ENCODE assay signal across 24 cellular contexts in the genomic region with DNA sequence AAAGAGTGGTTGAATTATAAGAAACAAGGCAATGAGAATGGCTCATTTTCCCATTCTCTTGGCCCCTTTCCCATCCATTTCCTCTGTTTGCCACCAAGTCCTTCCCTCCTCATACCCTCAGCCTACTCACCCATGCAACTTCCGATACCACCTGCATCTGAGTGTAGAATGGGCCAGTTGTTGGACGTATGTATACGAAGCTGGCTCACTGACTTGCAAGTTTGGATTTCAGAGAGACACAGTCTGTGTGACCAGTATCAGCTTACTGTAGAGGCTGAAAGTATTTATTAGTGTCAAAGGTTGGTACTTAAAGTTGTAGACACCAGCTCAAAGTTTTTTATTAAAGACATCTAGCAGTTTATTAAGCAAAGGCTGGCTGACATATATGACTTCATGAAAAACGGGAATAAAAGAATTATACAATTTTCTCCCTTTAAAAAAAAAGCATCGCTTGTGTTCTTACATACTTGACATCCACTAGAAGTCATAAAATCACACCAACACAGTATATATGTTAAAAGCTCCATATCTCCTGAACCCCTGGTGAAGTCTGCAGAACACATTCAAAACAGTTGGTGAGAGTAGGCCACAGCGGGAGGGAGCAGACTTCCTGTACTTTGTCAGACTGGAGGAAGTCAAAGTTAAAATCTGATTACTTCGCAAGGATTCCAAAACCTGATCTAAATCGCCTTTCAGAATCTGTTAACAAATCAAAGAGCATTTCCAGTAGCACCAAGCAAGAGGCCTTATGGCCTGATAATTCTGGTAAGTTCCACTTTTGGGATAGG. TPM values are rescaled to one million over a fixed set of nuclear protein-coding genes. Genes with fewer than 3 reads are reported as not detected.
DNase-seq lines count a peak whose midpoint lies in the region; ATAC-seq and TF ChIP-seq lines count a peak whose summit lies in the region.
"Had no signal": no experiment of that assay in that cellular context is flagged by ENCODE, and none has a peak within 500 bp of the region (broad histone marks: within the 10 kb centered on the region; RNA-seq: fewer than 3 reads in every experiment).

No MANE protein-coding gene starts in this region.

- peak overlapping the region; percentile 13 for H3K27ac Mint-ChIP-seq in activated naive CD4-positive, alpha-beta T cell treated with anti-CD3 and anti-CD28 coated beads, Interleukin-2, amount 10 ng/mL, durations not matched to agents 7 days and 5 days
- H3K27ac Mint-ChIP-seq in activated naive CD4-positive, alpha-beta T cell treated with anti-CD3 and anti-CD28 coated beads, Interleukin-2, amount 50 U/mL, for 72 hours = no peak overlapping the region
- H3K27ac Mint-ChIP-seq in T-cell = peak overlapping the region; percentile 24 to 83
- H3K27ac Mint-ChIP-seq: CD14-positive monocyte, GM23338 had no signal

- no peak overlapping the region for H2AFZ ChIP-seq in smooth muscle cell (ENCODE audit: low read depth)
- H2AFZ ChIP-seq: GM23338 had no signal

- H3K9me3 Mint-ChIP-seq in activated naive CD4-positive, alpha-beta T cell treated with anti-CD3 and anti-CD28 coated beads, Interleukin-2, amount 10 ng/mL, durations not matched to agents 7 days and 5 days = peaks cover 2% of the 10 kb centered on the region
- H3K9me3 Mint-ChIP-seq in activated naive CD4-positive, alpha-beta T cell treated with anti-CD3 and anti-CD28 coated beads, Interleukin-2, amount 50 U/mL, for 72 hours = peaks cover 0 to 3% of the 10 kb centered on the region in 2 donors
- H3K9me3 Mint-ChIP-seq in T-cell = no peaks in the 10 kb centered on the region
- H3K9me3 Mint-ChIP-seq: GM23338 had no signal

- H3K9ac ChIP-seq in smooth muscle cell (ENCODE audit: low read depth) = no peak overlapping the region

- H3K9me3 ChIP-seq in smooth muscle cell (replicated peaks; ENCODE audit: low read depth) = no peaks in the 10 kb centered on the region
- H3K9me3 ChIP-seq: A549, ovary, stomach, upper lobe of left lung had no signal

- H3K27me3 ChIP-seq in smooth muscle cell (ENCODE audit: low read depth) = no peaks in the 10 kb centered on the region
- H3K27me3 ChIP-seq: ovary, stomach, upper lobe of left lung had no signal

- no peak for ATAC-seq in activated naive CD4-positive, alpha-beta T cell treated with anti-CD3 and anti-CD28 coated beads, Interleukin-2, amount 50 U/mL, for 72 hours
- no peak for ATAC-seq in T-cell (replicated peaks in 1 of 4)
- ATAC-seq in HG03460 (IDR thresholded peaks at IDR 0.05; ENCODE audit: unreplicated experiment) = no peak
- ATAC-seq in GM21390 (IDR thresholded peaks at IDR 0.05; ENCODE audit: unreplicated experiment) = no peak
- ATAC-seq: A549, GM23338, sciatic nerve, SK-N-SH treated with all-trans-retinoic acid at 6 μM for 48 hours had no signal

- no peaks in the 10 kb centered on the region for H3K4me1 ChIP-seq in smooth muscle cell (ENCODE audit: low read depth)
- H3K4me1 ChIP-seq: A549 had no signal

- H3K4me3 ChIP-seq in smooth muscle cell = no peak overlapping the region
- H3K4me3 ChIP-seq: A549, GM23338, left ventricle myocardium inferior, ovary, stomach, upper lobe of left lung had no signal

- no peak for TF ChIP-seq CTCF in smooth muscle cell (IDR thresholded peaks at IDR 0.05; ENCODE audit: borderline replicate concordance, insufficient read depth, poor library complexity, severe bottlenecking)

- no peaks in the 10 kb centered on the region for H3F3A ChIP-seq in smooth muscle cell (ENCODE audit: low read depth)

- no peak for DNase-seq in activated naive CD4-positive, alpha-beta T cell treated with anti-CD3 and anti-CD28 coated beads, Interleukin-2, amount 10 ng/mL, durations not matched to agents 7 days and 5 days
- DNase-seq in activated naive CD4-positive, alpha-beta T cell treated with anti-CD3 and anti-CD28 coated beads, Interleukin-2, amount 50 U/mL, for 72 hours (ENCODE audit: low spot score in 2 of 2) = no peak
- DNase-seq in T-cell (no peak), glomerular visceral epithelial cell (ENCODE audit: extremely low spot score) (peak; percentile 24), smooth muscle cell (lab: John Stamatoyannopoulos, UW; ENCODE audit: unreplicated experiment) (no peak), NCI-H510A (lab: John Stamatoyannopoulos, UW) (no peak)
- DNase-seq: activated CD4-positive, alpha-beta T cell treated with anti-CD3 and anti-CD28 coated beads, Interleukin-2, amount 50 U/mL, for 48 hours; activated naive CD4-positive, alpha-beta T cell treated with Interleukin-2 at 50 U/mL for 16 hours; DMS79; left ventricle myocardium inferior; NCI-H1105; NCI-H524 treated with DMSO at 0.1 percent for 48 hours; ovary; stimulated activated CD4-positive, alpha-beta T cell treated with anti-CD3 and anti-CD28 coated beads, Interleukin-1b, Interleukin-23, amount 100 ng/mL, for 48 hours; stomach; upper lobe of left lung had no signal

- peak overlapping the region; percentile 24 for H3K4me2 ChIP-seq in smooth muscle cell
- H3K4me2 ChIP-seq: A549, GM23338 had no signal

- POLR2A ChIA-PET in T-cell (lab: Charles Lee) = no interaction called here

- no peaks in the 10 kb centered on the region for H4K20me1 ChIP-seq in smooth muscle cell (ENCODE audit: low read depth)

- no peaks in the 10 kb centered on the region for H3K36me3 ChIP-seq in smooth muscle cell (ENCODE audit: low read depth)
- H3K36me3 ChIP-seq: left ventricle myocardium inferior, ovary, stomach, upper lobe of left lung had no signal

- WGBS in smooth muscle cell (ENCODE audit: low lambda C conversion rate) = 69% methylated on average over 8 of the region's 8 CpGs

- peaks cover 6% of the 10 kb centered on the region for H3K4me1 Mint-ChIP-seq in activated naive CD4-positive, alpha-beta T cell treated with anti-CD3 and anti-CD28 coated beads, Interleukin-2, amount 10 ng/mL, durations not matched to agents 7 days and 5 days
- peaks cover 9 to 16% (median 12%) of the 10 kb centered on the region in 3 donors for H3K4me1 Mint-ChIP-seq in T-cell

- CTCF ChIA-PET in activated naive CD4-positive, alpha-beta T cell treated with anti-CD3 and anti-CD28 coated beads, Interleukin-2, amount 10 ng/mL, durations not matched to agents 7 days and 5 days (lab: Charles Lee) = no interaction called here
- CTCF ChIA-PET in T-cell (lab: Charles Lee) = no interaction called here

- H3K36me3 Mint-ChIP-seq in activated naive CD4-positive, alpha-beta T cell treated with anti-CD3 and anti-CD28 coated beads, Interleukin-2, amount 10 ng/mL, durations not matched to agents 7 days and 5 days = no peaks in the 10 kb centered on the region
- H3K36me3 Mint-ChIP-seq in activated naive CD4-positive, alpha-beta T cell treated with anti-CD3 and anti-CD28 coated beads, Interleukin-2, amount 50 U/mL, for 72 hours = peaks cover 0 to 11% of the 10 kb centered on the region in 2 donors
- peaks cover 11% of the 10 kb centered on the region for H3K36me3 Mint-ChIP-seq in T-cell
- H3K36me3 Mint-ChIP-seq: IgD-negative memory B cell had no signal

- H3K4me3 Mint-ChIP-seq in activated naive CD4-positive, alpha-beta T cell treated with anti-CD3 and anti-CD28 coated beads, Interleukin-2, amount 10 ng/mL, durations not matched to agents 7 days and 5 days = no peak overlapping the region
- no peak overlapping the region for H3K4me3 Mint-ChIP-seq in T-cell
- H3K4me3 Mint-ChIP-seq: CD14-positive monocyte, GM23338, IgD-negative memory B cell had no signal

- H3K79me2 ChIP-seq in smooth muscle cell (ENCODE audit: low read depth) = no peaks in the 10 kb centered on the region

- H3K27ac ChIP-seq in smooth muscle cell (ENCODE audit: low read depth) = peak overlapping the region; percentile 20
- H3K27ac ChIP-seq: A549, left ventricle myocardium inferior, ovary had no signal

- H3K27me3 Mint-ChIP-seq in activated naive CD4-positive, alpha-beta T cell treated with anti-CD3 and anti-CD28 coated beads, Interleukin-2, amount 10 ng/mL, durations not matched to agents 7 days and 5 days = peaks cover 3% of the 10 kb centered on the region
- H3K27me3 Mint-ChIP-seq in T-cell = no peaks in the 10 kb centered on the region

RNA-seq across cellular contexts. Expression of a gene that starts 22.4 kb away (rescaled TPM):
- total RNA-seq in activated naive CD4-positive, alpha-beta T cell treated with anti-CD3 and anti-CD28 coated beads, Interleukin-2, amount 50 U/mL, for 72 hours = 10 to 100 TPM; 43.0 to 49.1 TPM
- total RNA-seq in T-cell (10 to 100 TPM; 67.9 to 98.7 (median 75.2) TPM), smooth muscle cell (69.0 and 77.1 TPM in 2 replicates)
- polyA plus RNA-seq in smooth muscle cell = 31.0 and 31.3 TPM in 2 replicates

Comparison
In these comparisons a context has a peak if more than half of its experiments do, and no peak if none do; other contexts are left out.
1. H3K27ac Mint-ChIP-seq: peak in activated naive CD4-positive, alpha-beta T cell treated with anti-CD3 and anti-CD28 coated beads, Interleukin-2, amount 10 ng/mL, durations not matched to agents 7 days and 5 days (single experiment) and T-cell (2 of 2); none in activated naive CD4-positive, alpha-beta T cell treated with anti-CD3 and anti-CD28 coated beads, Interleukin-2, amount 50 U/mL, for 72 hours (0 of 2).